8 cellular contexts compared by ENCODE assay signal in genomic region chr22:38707346-38707745, GRCh38. TPM values are rescaled to one million over a fixed set of nuclear protein-coding genes. Genes with fewer than 3 reads are reported as not detected.
DNase-seq lines count a peak whose midpoint lies in the region; ATAC-seq and TF ChIP-seq lines count a peak whose summit lies in the region.

No MANE protein-coding gene starts in this region.

- peaks cover 0 to 13% (median 0%) of the 10 kb centered on the region in 3 donors for H3K36me3 ChIP-seq in Peyer's patch

- TF ChIP-seq POLR2A in Peyer's patch (IDR thresholded peaks at IDR 0.05), result peak in 1 of 2 donors; percentile 70
- no peak for TF ChIP-seq POLR2A in erythroblast (IDR thresholded peaks at IDR 0.05; ENCODE audit: low read length)

- H3K4me3 ChIP-seq in GM12864 (ENCODE audit: low read depth, low read length) (peak overlapping the region; percentile 81), Peyer's patch (peak overlapping the region; percentile 96 to 99 (median 98)), skeletal muscle cell (ENCODE audit: low read depth, low read length) (peak overlapping the region; percentile 93)

- H3K27ac ChIP-seq in Peyer's patch, result peak overlapping the region; percentile 98 to 100 (median 99)

- no peak for TF ChIP-seq CTCF in GM12864 (IDR thresholded peaks at IDR 0.05; ENCODE audit: low read depth, low read length, missing control alignments)
- TF ChIP-seq CTCF in Peyer's patch (IDR thresholded peaks at IDR 0.05), result no peak

- H3K27me3 ChIP-seq in Peyer's patch, result no peaks in the 10 kb centered on the region

- no peaks in the 10 kb centered on the region for H3K9me3 ChIP-seq in Peyer's patch

- peaks cover 0 to 35% (median 10%) of the 10 kb centered on the region in 4 donors for H3K4me1 ChIP-seq in Peyer's patch

- no peak for ATAC-seq in GM21723 (IDR thresholded peaks at IDR 0.05; ENCODE audit: unreplicated experiment)

- DNase-seq in GM12864 (ENCODE audit: low read depth) (no peak), Peyer's patch (no peak), erythroblast (lab: John Stamatoyannopoulos, UW) (peak; percentile 54 to 70), skeletal muscle cell (ENCODE audit: low read depth) (no peak), GM19240 (ENCODE audit: insufficient read length, low spot score) (no peak), hypothalamus (lab: John Stamatoyannopoulos, UW) (no peak), NCI-H1048 (lab: John Stamatoyannopoulos, UW) (no peak)

RNA-seq across cellular contexts. Expression of gene GTPBP1, which starts 1.6 kb away (rescaled TPM):
- 100 to 1,000 TPM in 3 of 4 donors, 10 to 100 TPM in 1; 72.5 to 182 (median 131) TPM for total RNA-seq in Peyer's patch

RNA-seq across cellular contexts. Expression of gene JOSD1, which starts 6.6 kb away (rescaled TPM):
- total RNA-seq in Peyer's patch, result 100 to 1,000 TPM in 3 of 4 donors, 10 to 100 TPM in 1; 77.6 to 156 (median 121) TPM

RNA-seq across cellular contexts. Expression of gene TOMM22, which starts 25.6 kb away (rescaled TPM):
- total RNA-seq in Peyer's patch, result 10 to 100 TPM; 19.6 to 35.5 (median 28.9) TPM

RNA-seq across cellular contexts. Expression of gene SUN2, which starts 48.5 kb away (rescaled TPM):
- total RNA-seq in Peyer's patch, result 100 to 1,000 TPM; 171 to 291 (median 248) TPM

RNA-seq across cellular contexts. Expression of gene CBY1, which starts 50.9 kb away (rescaled TPM):
- 10 to 100 TPM in 2 of 4 donors, 1 to 10 TPM in 2; 6.6 to 19.5 (median 12.3) TPM for total RNA-seq in Peyer's patch

Comparison
In these comparisons a context has a peak if more than half of its experiments do, and no peak if none do; other contexts are left out.
1. DNase-seq: peak in erythroblast (2 of 2); none in GM12864 (single experiment), Peyer's patch (0 of 3), skeletal muscle cell (single experiment), GM19240 (single experiment), hypothalamus (0 of 51) and NCI-H1048 (single experiment).
2. Peak in every context shown above with its lines, with median percentiles within 50 percentile points of each other: H3K4me3 ChIP-seq.